10 cellular contexts compared by ENCODE assay signal in the genomic region with DNA sequence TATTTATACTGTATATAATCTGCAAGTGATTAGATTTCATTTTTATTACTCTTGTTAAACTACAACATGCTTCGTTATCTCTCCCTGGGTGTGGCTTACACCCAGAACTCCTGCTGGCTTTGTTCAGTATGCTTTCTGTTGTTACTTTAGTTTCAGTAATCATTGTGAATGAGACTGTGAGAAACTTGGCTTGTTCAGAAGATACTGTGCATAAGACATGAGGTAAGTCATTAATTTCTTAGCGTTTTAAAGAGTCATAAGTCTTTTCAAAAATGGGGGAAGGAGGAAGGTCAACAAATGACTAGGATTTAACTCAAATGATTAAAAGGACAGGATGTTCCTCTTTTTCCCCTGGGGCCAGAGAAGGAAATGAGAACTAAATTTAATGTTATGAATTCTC. TPM values are rescaled to one million over a fixed set of nuclear protein-coding genes. Genes with fewer than 3 reads are reported as not detected.
A peak's percentile ranks its signal among the peaks of the same experiment; 100 is the strongest.
DNase-seq lines count a peak whose midpoint lies in the region; ATAC-seq and TF ChIP-seq lines count a peak whose summit lies in the region.
"Had no signal": no experiment of that assay in that cellular context is flagged by ENCODE, and none has a peak within 500 bp of the region (broad histone marks: within the 10 kb centered on the region; RNA-seq: fewer than 3 reads in every experiment).

No MANE protein-coding gene starts in this region.

- peaks cover 0 to 2% (median 0%) of the 10 kb centered on the region in 3 donors for H3K9me3 Mint-ChIP-seq in IgD-negative memory B cell

- peak; percentile 76 for ATAC-seq in GM21576 (IDR thresholded peaks at IDR 0.05; ENCODE audit: unreplicated experiment)

- peak overlapping the region in 1 of 3 donors; percentile 1 for H3K27ac Mint-ChIP-seq in IgD-negative memory B cell

- H3K4me1 Mint-ChIP-seq in IgD-negative memory B cell: peaks cover 26 to 42% (median 38%) of the 10 kb centered on the region in 3 donors

- TF ChIP-seq CTCF in fibroblast of mammary gland (conservative IDR thresholded peaks at IDR 0.05; ENCODE audit: control insufficient read depth, insufficient read depth, low read depth, low read length): no peak

- DNase-seq in CD1c-positive myeloid dendritic cell (ENCODE audit: extremely low spot score): peak; percentile 79
- peak; percentile 73 for DNase-seq in fibroblast of mammary gland (ENCODE audit: low read depth)
- DNase-seq in activated T-cell treated with anti-CD3 and anti-CD28 coated beads, Interleukin-2, amount 50 U/mL, for 48 hours: no peak
- no peak for DNase-seq in central memory CD4-positive, alpha-beta T cell
- no peak for DNase-seq in stimulated activated CD4-positive, alpha-beta T cell treated with anti-CD3 and anti-CD28 coated beads, Interleukin-2, amount 100 ng/mL, for 48 hours
- no peak for DNase-seq in DMS79 (lab: John Stamatoyannopoulos, UW)
- DNase-seq: NCI-H1105; stimulated activated naive CD4-positive, alpha-beta T cell treated with Interleukin-2 at 50 U/mL for 16 hours had no signal

- H3K4me3 Mint-ChIP-seq in IgD-negative memory B cell: peak overlapping the region; percentile 16 to 73 (median 48)

- no peaks in the 10 kb centered on the region for H3K36me3 Mint-ChIP-seq in IgD-negative memory B cell

- H3K4me3 ChIP-seq in fibroblast of mammary gland (ENCODE audit: control insufficient read depth, low read depth, low read length): no peak overlapping the region

- peaks cover 2% of the 10 kb centered on the region for H3K27me3 Mint-ChIP-seq in IgD-negative memory B cell

RNA-seq across cellular contexts. Expression of a gene that starts 11.6 kb away (rescaled TPM):
- polyA plus RNA-seq in IgD-negative memory B cell: 344 TPM

Comparison
In these comparisons a context has a peak if more than half of its experiments do, and no peak if none do; other contexts are left out.
1. DNase-seq: peak in CD1c-positive myeloid dendritic cell (single experiment) and fibroblast of mammary gland (single experiment); none in activated T-cell treated with anti-CD3 and anti-CD28 coated beads, Interleukin-2, amount 50 U/mL, for 48 hours (0 of 2), central memory CD4-positive, alpha-beta T cell (single experiment), stimulated activated CD4-positive, alpha-beta T cell treated with anti-CD3 and anti-CD28 coated beads, Interleukin-2, amount 100 ng/mL, for 48 hours (0 of 2) and DMS79 (single experiment).